Comparison of ENCODE assay signal across 31 cellular contexts in genomic region chr7:126776506-126776905, GRCh38.
"Had no signal": no experiment of that assay in that cellular context is flagged by ENCODE, and none has a peak within 500 bp of the region (broad histone marks: within the 10 kb centered on the region; RNA-seq: fewer than 3 reads in every experiment).

No MANE protein-coding gene starts in this region.

- H3K27me3 ChIP-seq: adrenal gland had no signal

- H3K9ac ChIP-seq: KMS-11 had no signal

- H3K4me3 ChIP-seq: adrenal gland had no signal

- H3K4me1 ChIP-seq: adrenal gland had no signal

- H3K4me3 Mint-ChIP-seq: activated CD4-positive, alpha-beta memory T cell treated with anti-CD3 and anti-CD28 coated beads for 36 hours; activated CD4-positive, alpha-beta T cell treated with anti-CD3 and anti-CD28 coated beads for 36 hours; activated naive CD4-positive, alpha-beta T cell treated with anti-CD3 and anti-CD28 coated beads for 36 hours; activated T-cell treated with anti-CD3 and anti-CD28 coated beads, Interleukin-2, amount 50 U/mL, for 4 hours; activated T-helper 1 cell treated with anti-CD3 and anti-CD28 coated beads, Interleukin-12 subunit alpha, Interleukin-12 subunit beta, Interleukin-2, Interleukin-4 antibody, amounts not matched to agents 30 ng/mL and 10 ng/mL and 1 ng/mL, durations not matched to agents 14 hours and 24 hours and 36 hours; brain had no signal

- H3K4me1 Mint-ChIP-seq: activated CD4-positive, alpha-beta T cell treated with anti-CD3 and anti-CD28 coated beads for 36 hours; brain had no signal

- H3K27ac ChIP-seq: adrenal gland, KMS-11, WERI-Rb-1 had no signal

- H3K36me3 Mint-ChIP-seq: activated CD4-positive, alpha-beta memory T cell treated with anti-CD3 and anti-CD28 coated beads for 36 hours; activated naive CD4-positive, alpha-beta T cell treated with anti-CD3 and anti-CD28 coated beads, Interleukin-2, amount 50 U/mL, for 72 hours; brain had no signal

- ATAC-seq: activated CD4-positive, alpha-beta T cell treated with anti-CD3 and anti-CD28 coated beads for 36 hours; activated naive CD4-positive, alpha-beta T cell treated with anti-CD3 and anti-CD28 coated beads, Interleukin-2, amount 50 U/mL, for 72 hours; activated T-cell treated with anti-CD3 and anti-CD28 coated beads, Interleukin-2, amount 50 U/mL, for 4 hours had no signal

- H3K9me3 Mint-ChIP-seq: activated CD4-positive, alpha-beta memory T cell treated with anti-CD3 and anti-CD28 coated beads for 36 hours; activated naive CD4-positive, alpha-beta T cell treated with anti-CD3 and anti-CD28 coated beads for 36 hours; activated naive CD4-positive, alpha-beta T cell treated with anti-CD3 and anti-CD28 coated beads, Interleukin-2, amount 50 U/mL, for 72 hours; activated T-cell treated with anti-CD3 and anti-CD28 coated beads, Interleukin-2, amount 50 U/mL, for 4 hours; activated T-helper 1 cell treated with anti-CD3 and anti-CD28 coated beads, Interleukin-12 subunit alpha, Interleukin-12 subunit beta, Interleukin-2, Interleukin-4 antibody, amounts not matched to agents 30 ng/mL and 10 ng/mL and 1 ng/mL, durations not matched to agents 14 hours and 24 hours and 36 hours had no signal

- DNase-seq: activated CD4-positive, alpha-beta memory T cell treated with anti-CD3 and anti-CD28 coated beads for 36 hours; activated CD4-positive, alpha-beta T cell treated with anti-CD3 and anti-CD28 coated beads for 36 hours; activated CD4-positive, alpha-beta T cell treated with anti-CD3 and anti-CD28 coated beads, Interleukin-2, amount 50 U/mL, for 1 hour; activated CD4-positive, CD25-positive, alpha-beta regulatory T cell; activated CD8-positive, alpha-beta memory T cell treated with anti-CD3 and anti-CD28 coated beads, Interleukin-2, amount 50 U/mL, for 4 hours; activated gamma-delta T cell treated with Interleukin-2 at 50 U/mL for 16 hours; activated naive CD4-positive, alpha-beta T cell treated with anti-CD3 and anti-CD28 coated beads for 36 hours; activated T-cell treated with anti-CD3 and anti-CD28 coated beads for 4 hours; activated T-cell treated with anti-CD3 and anti-CD28 coated beads, Interleukin-2, amount 50 U/mL, for 4 hours; adrenal gland; anterior cingulate cortex; caudate nucleus; cerebellar nuclear complex; NCI-H1105; NCI-H1417 treated with DMSO at 0.1 percent for 48 hours; NCI-H187 treated with DMSO at 0.1 percent for 48 hours; NCI-H2081; NCI-H2171; NCI-H510A; NCI-H526; OCI-M1; Right ventricle myocardium superior; SW 1271; T-helper 1 cell; T-helper 2 cell; T-helper 9 cell; WERI-Rb-1 had no signal

- H3K9me3 ChIP-seq: adrenal gland had no signal

- H3K27me3 Mint-ChIP-seq: brain had no signal

- H3K27ac Mint-ChIP-seq: activated CD4-positive, alpha-beta memory T cell treated with anti-CD3 and anti-CD28 coated beads for 36 hours; activated CD4-positive, alpha-beta T cell treated with anti-CD3 and anti-CD28 coated beads for 36 hours; activated naive CD4-positive, alpha-beta T cell treated with anti-CD3 and anti-CD28 coated beads for 36 hours; activated naive CD4-positive, alpha-beta T cell treated with anti-CD3 and anti-CD28 coated beads, Interleukin-2, amount 50 U/mL, for 72 hours; activated T-helper 1 cell treated with anti-CD3 and anti-CD28 coated beads, Interleukin-12 subunit alpha, Interleukin-12 subunit beta, Interleukin-2, Interleukin-4 antibody, amounts not matched to agents 30 ng/mL and 10 ng/mL and 1 ng/mL, durations not matched to agents 14 hours and 24 hours and 36 hours; brain had no signal

- H3K4me2 ChIP-seq: KMS-11 had no signal

- H3K36me3 ChIP-seq: adrenal gland, WERI-Rb-1 had no signal
